ENCODE assay signal across 16 cellular contexts in genomic region chr12:131800594-131801135, GRCh38. TPM values are rescaled to one million over a fixed set of nuclear protein-coding genes. Genes with fewer than 3 reads are reported as not detected.
A peak's percentile ranks its signal among the peaks of the same experiment; 100 is the strongest.
DNase-seq lines count a peak whose midpoint lies in the region; ATAC-seq, FAIRE-seq and TF ChIP-seq lines count a peak whose summit lies in the region.
"Had no signal": no experiment of that assay in that cellular context is flagged by ENCODE, and none has a peak within 500 bp of the region (broad histone marks: within the 10 kb centered on the region; RNA-seq: fewer than 3 reads in every experiment).

No MANE protein-coding gene starts in this region.

- peak; percentile 27 for FAIRE-seq in RCC 7860 (lab: Jason Lieb, UNC)

- H3K4me2 ChIP-seq in BLaER1 treated with 17β-estradiol and CSF1 and Interleukin-3, amounts not matched to agents 10 nM and 100 nM: peak overlapping the region; percentile 53 to 95 (median 88)
- H3K4me2 ChIP-seq in GM23338: no peak overlapping the region

- ATAC-seq in GM23338 (no peak), GM19023 (IDR thresholded peaks at IDR 0.05; ENCODE audit: unreplicated experiment) (no peak), GM21737 (IDR thresholded peaks at IDR 0.05; ENCODE audit: unreplicated experiment) (no peak)
- ATAC-seq in natural killer cell treated with Interleukin-12 subunit alpha and Interleukin-12 subunit beta and Interleukin-15 and Interleukin-18, amount 100 ng/mL, for 72 hours: peak; percentile 59 to 61
- ATAC-seq: CD8-positive, alpha-beta T cell had no signal

- TF ChIP-seq POLR2A in stomach (IDR thresholded peaks at IDR 0.05): no peak

- H3K4me3 ChIP-seq in BLaER1 treated with 17β-estradiol and CSF1 and Interleukin-3, amounts not matched to agents 10 nM and 100 nM: peak overlapping the region in 5 of 10 experiments; percentile 1 to 19 (median 14); a peak in 2 of 20 replicates
- no peak overlapping the region for H3K4me3 ChIP-seq in GM23338
- H3K4me3 ChIP-seq in stomach: no peak overlapping the region
- H3K4me3 ChIP-seq: HAP-1 had no signal

- no peak for DNase-seq in GM23338 (ENCODE audit: low spot score)
- DNase-seq in RCC 7860 (ENCODE audit: low spot score): peak; percentile 51
- no peak for DNase-seq in natural killer cell treated with Interleukin-12 subunit alpha and Interleukin-12 subunit beta and Interleukin-15 and Interleukin-18, amount 100 ng/mL, for 72 hours (ENCODE audit: low spot score)
- DNase-seq in stomach: no peak
- DNase-seq: BE2C; CD8-positive, alpha-beta T cell; GF-D8; KBM-7; NCI-H2081 treated with DMSO at 0.1 percent for 48 hours; NCI-H510A; NCI-H774; SW 1271 had no signal

- H3K4me1 Mint-ChIP-seq in GM23338: peaks cover 9% of the 10 kb centered on the region
- peaks cover 0 to 7% of the 10 kb centered on the region in 2 donors for H3K4me1 Mint-ChIP-seq in natural killer cell treated with Interleukin-12 subunit alpha and Interleukin-12 subunit beta and Interleukin-15 and Interleukin-18, amount 100 ng/mL, for 72 hours (ENCODE audit: low read depth in 2 of 2)

- H3F3A ChIP-seq in GM23338 (replicated peaks; ENCODE audit: low read depth): peaks cover 16% of the 10 kb centered on the region

- peaks cover 0 to 6% (median 0%) of the 10 kb centered on the region in 11 experiments; a peak in 2 of 22 replicates for H3K9me3 ChIP-seq in BLaER1 treated with 17β-estradiol and CSF1 and Interleukin-3, amounts not matched to agents 10 nM and 100 nM (replicated peaks in 1 of 11)
- no peaks in the 10 kb centered on the region for H3K9me3 ChIP-seq in stomach
- H3K9me3 ChIP-seq: BE2C, HAP-1 had no signal

- no peaks in the 10 kb centered on the region for H3K9me3 Mint-ChIP-seq in GM23338
- no peaks in the 10 kb centered on the region for H3K9me3 Mint-ChIP-seq in natural killer cell treated with Interleukin-12 subunit alpha and Interleukin-12 subunit beta and Interleukin-15 and Interleukin-18, amount 100 ng/mL, for 72 hours
- H3K9me3 Mint-ChIP-seq: CD8-positive, alpha-beta T cell had no signal

- no peak overlapping the region for H3K4me3 Mint-ChIP-seq in GM23338
- H3K4me3 Mint-ChIP-seq in natural killer cell treated with Interleukin-12 subunit alpha and Interleukin-12 subunit beta and Interleukin-15 and Interleukin-18, amount 100 ng/mL, for 72 hours: no peak overlapping the region
- H3K4me3 Mint-ChIP-seq: CD8-positive, alpha-beta T cell had no signal

- H3K9me2 ChIP-seq in GM23338 (ENCODE audit: insufficient read depth): no peaks in the 10 kb centered on the region

- 89 to 94% (median 91%) methylated on average over 20 of the region's 20 CpGs for WGBS in stomach, 5 donors

- H3K27ac Mint-ChIP-seq in GM23338: 0 out of 2 replicates have a peak overlapping the region, but pooled peaks have one; percentile 15
- H3K27ac Mint-ChIP-seq in natural killer cell treated with Interleukin-12 subunit alpha and Interleukin-12 subunit beta and Interleukin-15 and Interleukin-18, amount 100 ng/mL, for 72 hours: peak overlapping the region; percentile 18 to 56
- H3K27ac Mint-ChIP-seq: CD8-positive, alpha-beta T cell had no signal

- H3K9ac ChIP-seq in BLaER1 treated with 17β-estradiol and CSF1 and Interleukin-3, amounts not matched to agents 10 nM and 100 nM: peak overlapping the region in 8 of 11 experiments; percentile 27 to 75 (median 58); a peak in 15 of 22 replicates

- peaks cover 58% of the 10 kb centered on the region for H3K36me3 Mint-ChIP-seq in GM23338 (ENCODE audit: low read depth)
- no peaks in the 10 kb centered on the region for H3K36me3 Mint-ChIP-seq in natural killer cell treated with Interleukin-12 subunit alpha and Interleukin-12 subunit beta and Interleukin-15 and Interleukin-18, amount 100 ng/mL, for 72 hours

- H3K27me3 Mint-ChIP-seq in GM23338 (ENCODE audit: insufficient read depth, low read depth, poor library complexity): peaks cover 14% of the 10 kb centered on the region
- H3K27me3 Mint-ChIP-seq in natural killer cell treated with Interleukin-12 subunit alpha and Interleukin-12 subunit beta and Interleukin-15 and Interleukin-18, amount 100 ng/mL, for 72 hours: no peaks in the 10 kb centered on the region

- peaks cover 35 to 56% (median 48%) of the 10 kb centered on the region in 11 experiments for H3K36me3 ChIP-seq in BLaER1 treated with 17β-estradiol and CSF1 and Interleukin-3, amounts not matched to agents 10 nM and 100 nM
- H3K36me3 ChIP-seq in GM23338 (ENCODE audit: insufficient read depth) (peaks cover 5% of the 10 kb centered on the region; the same call in 1 of the 2 replicates), stomach (peaks cover 38 to 69% (median 65%) of the 10 kb centered on the region in 4 donors)

- no peak for TF ChIP-seq EP300 in stomach (IDR thresholded peaks at IDR 0.05)

- H3K4me1 ChIP-seq in BLaER1 treated with 17β-estradiol and CSF1 and Interleukin-3, amounts not matched to agents 10 nM and 100 nM: peaks cover 32 to 86% (median 82%) of the 10 kb centered on the region in 10 experiments
- H3K4me1 ChIP-seq in GM23338 (ENCODE audit: insufficient read depth) (peaks cover 16% of the 10 kb centered on the region), stomach (peaks cover 4 to 11% (median 6%) of the 10 kb centered on the region in 4 donors)
- H3K4me1 ChIP-seq: BE2C, HAP-1 had no signal

- H4K20me1 ChIP-seq in BLaER1 treated with 17β-estradiol and CSF1 and Interleukin-3, amounts not matched to agents 10 nM and 100 nM: peaks cover 0 to 47% (median 17%) of the 10 kb centered on the region in 11 experiments; a peak in 12 of 22 replicates
- no peaks in the 10 kb centered on the region for H4K20me1 ChIP-seq in GM23338 (replicated peaks; ENCODE audit: insufficient read depth)

- TF ChIP-seq CTCF in GM23338 (conservative IDR thresholded peaks at IDR 0.05; ENCODE audit: low read depth in 2 of 2): no peak
- no peak for TF ChIP-seq CTCF in stomach (IDR thresholded peaks at IDR 0.05)

- H2AFZ ChIP-seq in GM23338: no peak overlapping the region

- no peaks in the 10 kb centered on the region for H3K27me3 ChIP-seq in BLaER1 treated with 17β-estradiol and CSF1 and Interleukin-3, amounts not matched to agents 10 nM and 100 nM
- H3K27me3 ChIP-seq in GM23338 (ENCODE audit: insufficient read depth) (no peaks in the 10 kb centered on the region), stomach (no peaks in the 10 kb centered on the region)
- H3K27me3 ChIP-seq: BE2C had no signal

- intact Hi-C loops in stomach (cut with DNase I; ENCODE audit: low total_unique reads): no loop called here

- peak overlapping the region in 9 of 11 experiments; percentile 9 to 83 (median 62); a peak in 16 of 22 replicates for H3K27ac ChIP-seq in BLaER1 treated with 17β-estradiol and CSF1 and Interleukin-3, amounts not matched to agents 10 nM and 100 nM
- H3K27ac ChIP-seq in GM23338 (ENCODE audit: low read depth) (no peak overlapping the region), stomach (no peak overlapping the region)

- H3K79me2 ChIP-seq in GM23338 (replicated peaks; ENCODE audit: insufficient read depth): no peaks in the 10 kb centered on the region

TF ChIP-seq in GM23338, 12 proteins besides CTCF, POLR2A, EP300 and RAD21:
- no peak for TF ChIP-seq POLR2AphosphoS5 (IDR thresholded peaks at IDR 0.05; ENCODE audit: low read depth)
- no peak for TF ChIP-seq ZNF114 (CRISPR knock-in tag; IDR thresholded peaks at IDR 0.05)
- no peak for TF ChIP-seq STAT1 (IDR thresholded peaks at IDR 0.05; ENCODE audit: unreplicated experiment)
- no peak for TF ChIP-seq JUNB (IDR thresholded peaks at IDR 0.05; ENCODE audit: unreplicated experiment)

RNA-seq across cellular contexts. Expression of gene MMP17, which starts 27.5 kb away (rescaled TPM):
- total RNA-seq in GM23338 (2014; rRNA removed; shearing (Covaris generic)): 26.8 and 48.5 TPM in 2 replicates
- 10.4 and 16.9 TPM in 2 replicates for polyA plus RNA-seq in GM23338 (2016; fragmentation: Nextera tagmentation; extraction: Ambion mirVana)
- total RNA-seq in natural killer cell treated with Interleukin-12 subunit alpha and Interleukin-12 subunit beta and Interleukin-15 and Interleukin-18, amount 100 ng/mL, for 72 hours: not detected
- 1 to 10 TPM in 3 of 5 donors, not detected in 2; 1.8 to 3.1 (median 2.2) TPM for total RNA-seq in stomach
- polyA plus RNA-seq in stomach: 1 to 10 TPM in 2 of 3 donors, under 1 TPM in 1; 0.46 to 2.7 (median 2.0) TPM

Comparison
In these comparisons a context has a peak if more than half of its experiments do, and no peak if none do; other contexts are left out.
1. H3K27ac ChIP-seq: peak in BLaER1 treated with 17β-estradiol and CSF1 and Interleukin-3, amounts not matched to agents 10 nM and 100 nM (9 of 11); none in GM23338 (single experiment) and stomach (0 of 5).
2. ATAC-seq: peak in natural killer cell treated with Interleukin-12 subunit alpha and Interleukin-12 subunit beta and Interleukin-15 and Interleukin-18, amount 100 ng/mL, for 72 hours (2 of 2); none in GM23338 (single experiment), GM19023 (single experiment) and GM21737 (single experiment).